In the genomic region with DNA sequence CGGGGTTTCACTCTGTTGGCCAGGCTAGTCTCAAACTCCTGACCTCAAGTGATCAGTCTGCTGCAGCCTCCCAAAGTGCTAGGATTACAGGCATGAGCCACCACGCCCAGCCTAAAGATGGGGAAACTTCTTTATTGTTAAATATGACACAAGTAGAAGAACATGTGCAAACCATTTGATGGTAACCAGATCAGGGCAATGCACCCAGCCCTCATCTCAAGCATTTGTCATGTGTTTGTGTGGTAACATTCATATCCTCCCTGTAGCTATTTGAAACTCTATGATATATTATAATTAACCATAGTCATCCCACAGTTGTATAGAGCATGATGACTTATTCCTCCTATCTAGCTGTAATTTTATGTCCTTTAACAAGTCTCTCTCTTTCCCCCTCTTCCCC, we compare ENCODE assay signal across 27 cellular contexts.
DNase-seq lines count a peak whose midpoint lies in the region; ATAC-seq, FAIRE-seq and TF ChIP-seq lines count a peak whose summit lies in the region.
"Had no signal": no experiment of that assay in that cellular context is flagged by ENCODE, and none has a peak within 500 bp of the region (broad histone marks: within the 10 kb centered on the region; RNA-seq: fewer than 3 reads in every experiment).

No MANE protein-coding gene starts in this region.

- H3K27me3 Mint-ChIP-seq in HFFc6 (ENCODE audit: insufficient read depth), result peaks cover 5% of the 10 kb centered on the region

- H3K27ac Mint-ChIP-seq in HFFc6, result no peak overlapping the region
- H3K27ac Mint-ChIP-seq: activated B cell treated with CpG ODN at 0.5 μM for 24 hours; activated naive CD4-positive, alpha-beta T cell treated with anti-CD3 and anti-CD28 coated beads, Interleukin-2, amount 10 ng/mL, durations not matched to agents 7 days and 5 days; activated T-helper 1 cell treated with anti-CD3 and anti-CD28 coated beads, Interleukin-12 subunit alpha, Interleukin-12 subunit beta, Interleukin-2, Interleukin-4 antibody, amounts not matched to agents 30 ng/mL and 10 ng/mL and 1 ng/mL, durations not matched to agents 14 hours and 24 hours and 36 hours; GM23338; immature natural killer cell; naive thymus-derived CD4-positive, alpha-beta T cell had no signal

- peaks cover 13% of the 10 kb centered on the region for H3K9me3 Mint-ChIP-seq in HFFc6
- H3K9me3 Mint-ChIP-seq: activated B cell treated with CpG ODN at 0.5 μM for 24 hours; activated naive CD4-positive, alpha-beta T cell treated with anti-CD3 and anti-CD28 coated beads, Interleukin-2, amount 10 ng/mL, durations not matched to agents 7 days and 5 days; activated T-helper 1 cell treated with anti-CD3 and anti-CD28 coated beads, Interleukin-12 subunit alpha, Interleukin-12 subunit beta, Interleukin-2, Interleukin-4 antibody, amounts not matched to agents 30 ng/mL and 10 ng/mL and 1 ng/mL, durations not matched to agents 14 hours and 24 hours and 36 hours; immature natural killer cell had no signal

- no peak overlapping the region for H3K4me3 ChIP-seq in BJ (ENCODE audit: low read depth, low read length)
- H3K4me3 ChIP-seq in bronchial epithelial cell (ENCODE audit: low read depth, low read length), result no peak overlapping the region
- no peak overlapping the region for H3K4me3 ChIP-seq in BE2C (ENCODE audit: low read depth, low read length)
- H3K4me3 ChIP-seq: BLaER1, breast epithelium, gastroesophageal sphincter, GM23338, tibial nerve had no signal

- DNase-seq in BJ (ENCODE audit: low read depth) (peak; percentile 56), HFFc6 (peak; percentile 12), bronchial epithelial cell (ENCODE audit: low read depth) (peak; percentile 64), iris pigment epithelial cell (ENCODE audit: low read depth) (peak; percentile 10), NCI-H2196 (lab: John Stamatoyannopoulos, UW; ENCODE audit: unreplicated experiment) (no peak), BE2C (no peak)
- DNase-seq in activated T-cell treated with anti-CD3 and anti-CD28 coated beads, Interleukin-2, amount 50 U/mL, for 48 hours, result no peak
- DNase-seq: activated B cell treated with CpG ODN at 0.5 μM for 24 hours; activated CD4-positive, alpha-beta T cell treated with anti-CD3 and anti-CD28 coated beads, Interleukin-2, amount 50 U/mL, for 48 hours; activated naive CD4-positive, alpha-beta T cell treated with anti-CD3 and anti-CD28 coated beads, Interleukin-2, amount 10 ng/mL, durations not matched to agents 7 days and 5 days; Caco-2; effector CD4-positive, alpha-beta T cell; hippocampal formation; immature natural killer cell; naive thymus-derived CD4-positive, alpha-beta T cell; occipital lobe; Right ventricle myocardium superior; small intestine had no signal

- H3K36me3 ChIP-seq in BJ (ENCODE audit: control insufficient read depth, insufficient read depth, low read length) (no peaks in the 10 kb centered on the region), bronchial epithelial cell (ENCODE audit: control insufficient read depth, insufficient read depth, low read length) (no peaks in the 10 kb centered on the region), BE2C (no peaks in the 10 kb centered on the region)
- H3K36me3 ChIP-seq: BLaER1, breast epithelium, gastroesophageal sphincter, tibial nerve had no signal

- POLR2A ChIA-PET in BJ (lab: Charles Lee), result interaction anchor here (1.0 kb wide), 1 partner anchor 12 kb away, joined by 3 read pairs; no protein-coding TSS in a partner anchor

- H3K36me3 Mint-ChIP-seq in HFFc6 (ENCODE audit: low read depth), result 0 out of 2 replicates have a peak, but pooled peaks cover 8% of the 10 kb centered on the region
- H3K36me3 Mint-ChIP-seq: activated naive CD4-positive, alpha-beta T cell treated with anti-CD3 and anti-CD28 coated beads, Interleukin-2, amount 10 ng/mL, durations not matched to agents 7 days and 5 days; immature natural killer cell; naive thymus-derived CD4-positive, alpha-beta T cell had no signal

- FAIRE-seq in bronchial epithelial cell (lab: Jason Lieb, UNC), result no peak
- FAIRE-seq: colon, small intestine had no signal

- no peaks in the 10 kb centered on the region for H3K4me1 ChIP-seq in BE2C
- H3K4me1 ChIP-seq: Caco-2, gastroesophageal sphincter, tibial nerve had no signal

- H3K4me1 Mint-ChIP-seq in HFFc6 (ENCODE audit: low read depth), result peaks cover 42% of the 10 kb centered on the region
- H3K4me1 Mint-ChIP-seq: activated B cell treated with CpG ODN at 0.5 μM for 24 hours; activated naive CD4-positive, alpha-beta T cell treated with anti-CD3 and anti-CD28 coated beads, Interleukin-2, amount 10 ng/mL, durations not matched to agents 7 days and 5 days; GM23338; immature natural killer cell had no signal

- TF ChIP-seq CTCF in BJ (IDR thresholded peaks at IDR 0.05; ENCODE audit: insufficient read depth, low read depth, low read length) (no peak), HFFc6 (IDR thresholded peaks at IDR 0.05) (no peak), bronchial epithelial cell (IDR thresholded peaks at IDR 0.05; ENCODE audit: insufficient read depth, low read length, severe bottlenecking) (no peak), BE2C (IDR thresholded peaks at IDR 0.05; ENCODE audit: low read depth, low read length) (no peak)

- CTCF ChIA-PET in BJ (lab: Yijun Ruan, JAX), result interaction anchor here (1.1 to 1.5 kb wide), 2 partner anchors 11 kb away, joined by 4 read pairs; no protein-coding TSS in a partner anchor

- H3K27me3 ChIP-seq in BJ (ENCODE audit: control insufficient read depth, insufficient read depth, low read length) (no peaks in the 10 kb centered on the region; the same call in 1 of the 2 replicates), bronchial epithelial cell (ENCODE audit: control insufficient read depth, insufficient read depth, low read length) (no peaks in the 10 kb centered on the region), BE2C (no peaks in the 10 kb centered on the region)
- H3K27me3 ChIP-seq: BLaER1, breast epithelium, tibial nerve had no signal

- no peak overlapping the region for H3K4me3 Mint-ChIP-seq in HFFc6
- H3K4me3 Mint-ChIP-seq: activated B cell treated with CpG ODN at 0.5 μM for 24 hours; activated naive CD4-positive, alpha-beta T cell treated with anti-CD3 and anti-CD28 coated beads, Interleukin-2, amount 10 ng/mL, durations not matched to agents 7 days and 5 days; activated T-helper 1 cell treated with anti-CD3 and anti-CD28 coated beads, Interleukin-12 subunit alpha, Interleukin-12 subunit beta, Interleukin-2, Interleukin-4 antibody, amounts not matched to agents 30 ng/mL and 10 ng/mL and 1 ng/mL, durations not matched to agents 14 hours and 24 hours and 36 hours; GM23338; immature natural killer cell; naive thymus-derived CD4-positive, alpha-beta T cell had no signal

- H3K9me3 ChIP-seq in BE2C, result no peaks in the 10 kb centered on the region
- H3K9me3 ChIP-seq: breast epithelium, tibial nerve had no signal

- no peak for ATAC-seq in GM19455 (IDR thresholded peaks at IDR 0.05; ENCODE audit: unreplicated experiment)
- ATAC-seq: gastroesophageal sphincter; GM23338; left lobe of liver; naive thymus-derived CD4-positive, alpha-beta T cell had no signal

Comparison
In these comparisons a context has a peak if more than half of its experiments do, and no peak if none do; other contexts are left out.
1. DNase-seq: peak in BJ (single experiment), HFFc6 (single experiment), bronchial epithelial cell (single experiment) and iris pigment epithelial cell (single experiment); none in NCI-H2196 (single experiment), activated T-cell treated with anti-CD3 and anti-CD28 coated beads, Interleukin-2, amount 50 U/mL, for 48 hours (0 of 2) and BE2C (single experiment).